11 cellular contexts compared by ENCODE assay signal in genomic region chr18:76459312-76459686, GRCh38. TPM values are rescaled to one million over a fixed set of nuclear protein-coding genes. Genes with fewer than 3 reads are reported as not detected.
DNase-seq lines count a peak whose midpoint lies in the region; ATAC-seq and TF ChIP-seq lines count a peak whose summit lies in the region.
"Had no signal": no experiment of that assay in that cellular context is flagged by ENCODE, and none has a peak within 500 bp of the region (broad histone marks: within the 10 kb centered on the region; RNA-seq: fewer than 3 reads in every experiment).

No MANE protein-coding gene starts in this region.

- no peaks in the 10 kb centered on the region for H3K27me3 ChIP-seq in aorta (ENCODE audit: control insufficient read depth in 1 of 2, insufficient read depth in 2 of 2, low read length in 1 of 2)
- no peaks in the 10 kb centered on the region for H3K27me3 ChIP-seq in Caco-2 (replicated peaks; ENCODE audit: control insufficient read depth, insufficient read depth, low read length)

- no peak for TF ChIP-seq CTCF in progenitor cell of endocrine pancreas (IDR thresholded peaks at IDR 0.05; ENCODE audit: unreplicated experiment)
- TF ChIP-seq CTCF in omental fat pad (IDR thresholded peaks at IDR 0.05) = no peak
- TF ChIP-seq CTCF in Caco-2 (IDR thresholded peaks at IDR 0.05; ENCODE audit: insufficient read depth in 1 of 2, low read depth in 1 of 2, low read length in 1 of 2, severe bottlenecking in 1 of 2, unreplicated experiment in 1 of 2) = no peak

- H3K4me1 ChIP-seq in aorta (ENCODE audit: control insufficient read depth in 1 of 2, insufficient read depth in 2 of 2, low read length in 2 of 2) (no peaks in the 10 kb centered on the region), Caco-2 (peaks cover under 1% of the 10 kb centered on the region; the same call in 1 of the 2 replicates)

- H3K4me3 Mint-ChIP-seq in progenitor cell of endocrine pancreas (ENCODE audit: low read depth) (no peak overlapping the region), Caco-2 (ENCODE audit: unreplicated experiment) (no peak overlapping the region)
- H3K4me3 Mint-ChIP-seq in activated CD8-positive, alpha-beta T cell treated with anti-CD3 and anti-CD28 coated beads, Interleukin-2, amount 10 ng/mL, durations not matched to agents 7 days and 5 days = no peak overlapping the region

- H3K4me3 ChIP-seq in aorta (ENCODE audit: low read length in 2 of 2) (no peak overlapping the region), Caco-2 (ENCODE audit: low read depth, low read length) (no peak overlapping the region)

- ATAC-seq in Right ventricle myocardium inferior = peak; percentile 37
- ATAC-seq in Right ventricle myocardium superior (ENCODE audit: poor library complexity) = peak; percentile 50
- no peak for ATAC-seq in aorta (ENCODE audit: low FRiP score)
- no peak for ATAC-seq in omental fat pad (ENCODE audit: low FRiP score)
- ATAC-seq in activated CD8-positive, alpha-beta T cell treated with anti-CD3 and anti-CD28 coated beads, Interleukin-2, amount 10 ng/mL, durations not matched to agents 7 days and 5 days = no peak

- POLR2A ChIA-PET in Caco-2 (lab: Charles Lee) = no interaction called here
- POLR2A ChIA-PET in activated CD8-positive, alpha-beta T cell treated with anti-CD3 and anti-CD28 coated beads, Interleukin-2, amount 10 ng/mL, durations not matched to agents 7 days and 5 days (lab: Charles Lee) = no interaction called here

- intact Hi-C loops in Right ventricle myocardium inferior (cut with DNase I) = no loop called here
- intact Hi-C loops in cardiac septum (cut with DNase I) = no loop called here
- intact Hi-C loops in Right ventricle myocardium superior (cut with DNase I) = no loop called here
- intact Hi-C loops in aorta (cut with DNase I) = no loop called here
- intact Hi-C loops in Caco-2 (cut with micrococcal nuclease; ENCODE audit: unreplicated experiment) = no loop called here

- H3K36me3 Mint-ChIP-seq in progenitor cell of endocrine pancreas (ENCODE audit: insufficient read depth) = peaks cover 26% of the 10 kb centered on the region
- no peaks in the 10 kb centered on the region for H3K36me3 Mint-ChIP-seq in Caco-2 (ENCODE audit: insufficient read depth, unreplicated experiment)
- no peaks in the 10 kb centered on the region for H3K36me3 Mint-ChIP-seq in activated CD8-positive, alpha-beta T cell treated with anti-CD3 and anti-CD28 coated beads, Interleukin-2, amount 10 ng/mL, durations not matched to agents 7 days and 5 days (ENCODE audit: low read depth)

- H3K9me3 ChIP-seq in aorta (ENCODE audit: control insufficient read depth, low read length) (no peaks in the 10 kb centered on the region), Caco-2 (no peaks in the 10 kb centered on the region)

- DNase-seq in Right ventricle myocardium inferior (ENCODE audit: missing footprints) (no peak), cardiac septum (ENCODE audit: low spot score) (no peak), Right ventricle myocardium superior (no peak), progenitor cell of endocrine pancreas (ENCODE audit: low spot score, unreplicated experiment) (no peak), aorta (peak in 1 of 2 donors; percentile 53), omental fat pad (ENCODE audit: low spot score) (no peak), Caco-2 (no peak)
- no peak for DNase-seq in activated CD8-positive, alpha-beta T cell treated with anti-CD3 and anti-CD28 coated beads, Interleukin-2, amount 10 ng/mL, durations not matched to agents 7 days and 5 days
- DNase-seq: activated CD4-positive, alpha-beta T cell treated with anti-CD3 and anti-CD28 coated beads, Interleukin-2, amount 50 U/mL, for 1 hour; activated naive CD4-positive, alpha-beta T cell; NCI-H774 had no signal

- CTCF ChIA-PET in Caco-2 (lab: Charles Lee) = no interaction called here
- CTCF ChIA-PET in activated CD8-positive, alpha-beta T cell treated with anti-CD3 and anti-CD28 coated beads, Interleukin-2, amount 10 ng/mL, durations not matched to agents 7 days and 5 days (lab: Charles Lee) = no interaction called here

- no TSS peak for BruUV-seq in Caco-2 (replicated peaks; lab: Mats Ljungman, UMichigan)

- H3K4me1 Mint-ChIP-seq in progenitor cell of endocrine pancreas (ENCODE audit: low read depth) (peaks cover 46% of the 10 kb centered on the region), Caco-2 (ENCODE audit: low read depth, unreplicated experiment) (no peaks in the 10 kb centered on the region)
- peaks cover 7% of the 10 kb centered on the region for H3K4me1 Mint-ChIP-seq in activated CD8-positive, alpha-beta T cell treated with anti-CD3 and anti-CD28 coated beads, Interleukin-2, amount 10 ng/mL, durations not matched to agents 7 days and 5 days (ENCODE audit: low read depth)

- H3K36me3 ChIP-seq in aorta (ENCODE audit: control insufficient read depth in 1 of 2, insufficient read depth in 2 of 2, low read length in 1 of 2) (no peaks in the 10 kb centered on the region), Caco-2 (ENCODE audit: control insufficient read depth, insufficient read depth, low read length) (no peaks in the 10 kb centered on the region)

- no peaks in the 10 kb centered on the region for H3K9me3 Mint-ChIP-seq in progenitor cell of endocrine pancreas (ENCODE audit: low read depth)
- no peaks in the 10 kb centered on the region for H3K9me3 Mint-ChIP-seq in Caco-2 (ENCODE audit: unreplicated experiment)
- H3K9me3 Mint-ChIP-seq in activated CD8-positive, alpha-beta T cell treated with anti-CD3 and anti-CD28 coated beads, Interleukin-2, amount 10 ng/mL, durations not matched to agents 7 days and 5 days (ENCODE audit: insufficient read depth) = no peaks in the 10 kb centered on the region

- H3K27ac ChIP-seq in aorta (ENCODE audit: low read depth in 1 of 2, low read length in 2 of 2) = peak overlapping the region; percentile 47 to 84

- WGBS in aorta, 2 donors = 5 to 8% methylated on average over 17 of the region's 17 CpGs

- H3K27me3 Mint-ChIP-seq in progenitor cell of endocrine pancreas (no peaks in the 10 kb centered on the region), Caco-2 (ENCODE audit: insufficient read depth, unreplicated experiment) (no peaks in the 10 kb centered on the region)
- H3K27me3 Mint-ChIP-seq in activated CD8-positive, alpha-beta T cell treated with anti-CD3 and anti-CD28 coated beads, Interleukin-2, amount 10 ng/mL, durations not matched to agents 7 days and 5 days (ENCODE audit: low read depth) = peaks cover 3% of the 10 kb centered on the region

- H3K27ac Mint-ChIP-seq in progenitor cell of endocrine pancreas = peak overlapping the region; percentile 45
- H3K27ac Mint-ChIP-seq in Caco-2 (ENCODE audit: unreplicated experiment) = no peak overlapping the region
- H3K27ac Mint-ChIP-seq in activated CD8-positive, alpha-beta T cell treated with anti-CD3 and anti-CD28 coated beads, Interleukin-2, amount 10 ng/mL, durations not matched to agents 7 days and 5 days = no peak overlapping the region

RNA-seq across cellular contexts. Expression of gene ZNF516, which starts 35.7 kb away (rescaled TPM):
- total RNA-seq in Right ventricle myocardium inferior = 12.3 TPM
- total RNA-seq in cardiac septum = 14.7 TPM
- 12.6 TPM for total RNA-seq in Right ventricle myocardium superior
- 106 and 108 TPM in 2 replicates for total RNA-seq in progenitor cell of endocrine pancreas
- 10 to 100 TPM; 26.0 to 55.6 TPM for total RNA-seq in aorta
- 1 to 10 TPM; 2.0 to 8.1 TPM for polyA plus RNA-seq in aorta
- 10 to 100 TPM; 11.2 to 27.7 (median 16.6) TPM for total RNA-seq in omental fat pad
- 14.3 and 25.5 TPM in 2 replicates for total RNA-seq in Caco-2 (2022)
- total RNA-seq in activated CD8-positive, alpha-beta T cell treated with anti-CD3 and anti-CD28 coated beads, Interleukin-2, amount 10 ng/mL, durations not matched to agents 7 days and 5 days = 1 to 10 TPM; 2.5 to 3.3 TPM

Comparison
In these comparisons a context has a peak if more than half of its experiments do, and no peak if none do; other contexts are left out.
1. ATAC-seq: peak in Right ventricle myocardium inferior (single experiment) and Right ventricle myocardium superior (single experiment); none in aorta (single experiment), omental fat pad (single experiment) and activated CD8-positive, alpha-beta T cell treated with anti-CD3 and anti-CD28 coated beads, Interleukin-2, amount 10 ng/mL, durations not matched to agents 7 days and 5 days (single experiment).